ENCODE assay signal across 15 cellular contexts in the genomic region with DNA sequence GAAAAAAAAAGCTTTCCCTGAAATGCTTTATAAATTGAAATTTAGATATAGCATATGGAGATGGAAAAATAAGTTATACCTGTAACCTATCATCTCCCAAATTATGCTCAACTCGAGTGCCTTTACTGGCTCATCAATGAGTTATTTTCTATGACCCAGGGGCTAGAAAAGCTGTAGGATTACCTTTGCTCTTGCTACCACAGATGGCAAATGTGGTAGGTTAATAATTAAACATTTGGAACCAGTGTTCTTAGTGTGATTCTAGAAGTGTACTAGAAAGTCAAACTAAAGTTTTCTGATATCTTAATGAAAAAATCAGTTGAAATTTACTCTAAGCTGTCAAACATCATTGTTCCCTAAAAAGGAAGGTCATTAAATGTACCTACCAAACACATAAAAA. TPM values are rescaled to one million over a fixed set of nuclear protein-coding genes. Genes with fewer than 3 reads are reported as not detected.
"Had no signal": no experiment of that assay in that cellular context is flagged by ENCODE, and none has a peak within 500 bp of the region (broad histone marks: within the 10 kb centered on the region; RNA-seq: fewer than 3 reads in every experiment).

No MANE protein-coding gene starts in this region.

- ATAC-seq: activated CD8-positive, alpha-beta memory T cell treated with anti-CD3 and anti-CD28 coated beads, Interleukin-2, amount 10 ng/mL, durations not matched to agents 7 days and 5 days; effector memory CD8-positive, alpha-beta T cell; right cardiac atrium; stimulated activated memory B cell treated with anti-CD40 and anti-IgM and Interleukin-4, amounts not matched to agents 10 μg/mL and 1 μg/mL and 100 μg/mL, for 72 hours had no signal

- H3K27me3 ChIP-seq: brain microvascular endothelial cell, tibial nerve had no signal

- H3K9me3 ChIP-seq: tibial nerve had no signal

- H3K4me3 ChIP-seq: tibial nerve had no signal

- H3K27ac ChIP-seq: brain microvascular endothelial cell, epithelial cell of prostate, tibial nerve had no signal

- DNase-seq: activated CD4-positive, alpha-beta T cell treated with anti-CD3 and anti-CD28 coated beads for 1 hour; activated CD4-positive, alpha-beta T cell treated with anti-CD3 and anti-CD28 coated beads, Interleukin-2, amount 50 U/mL, for 48 hours; activated CD8-positive, alpha-beta memory T cell treated with anti-CD3 and anti-CD28 coated beads, Interleukin-2, amount 10 ng/mL, durations not matched to agents 7 days and 5 days; activated effector memory CD4-positive, alpha-beta T cell treated with Interleukin-2 at 50 U/mL for 16 hours; activated T-cell treated with anti-CD3 and anti-CD28 coated beads, Interleukin-2, amount 50 U/mL, for 24 hours; amygdala; brain microvascular endothelial cell; cerebellar nuclear complex; effector memory CD8-positive, alpha-beta T cell; posterior cingulate gyrus; right cardiac atrium; T-helper 9 cell had no signal

- H3K4me1 ChIP-seq: tibial nerve had no signal

RNA-seq across cellular contexts. Expression of a gene that starts 48.1 kb away (rescaled TPM):
- total RNA-seq: activated CD8-positive, alpha-beta memory T cell treated with anti-CD3 and anti-CD28 coated beads, Interleukin-2, amount 10 ng/mL, durations not matched to agents 7 days and 5 days had no signal

RNA-seq across cellular contexts. Expression of a gene that starts 59.8 kb away (rescaled TPM):
- total RNA-seq: activated CD8-positive, alpha-beta memory T cell treated with anti-CD3 and anti-CD28 coated beads, Interleukin-2, amount 10 ng/mL, durations not matched to agents 7 days and 5 days had no signal
- polyA plus RNA-seq: right cardiac atrium had no signal
